ENCODE assay signal across 7 cellular contexts in the genomic region with DNA sequence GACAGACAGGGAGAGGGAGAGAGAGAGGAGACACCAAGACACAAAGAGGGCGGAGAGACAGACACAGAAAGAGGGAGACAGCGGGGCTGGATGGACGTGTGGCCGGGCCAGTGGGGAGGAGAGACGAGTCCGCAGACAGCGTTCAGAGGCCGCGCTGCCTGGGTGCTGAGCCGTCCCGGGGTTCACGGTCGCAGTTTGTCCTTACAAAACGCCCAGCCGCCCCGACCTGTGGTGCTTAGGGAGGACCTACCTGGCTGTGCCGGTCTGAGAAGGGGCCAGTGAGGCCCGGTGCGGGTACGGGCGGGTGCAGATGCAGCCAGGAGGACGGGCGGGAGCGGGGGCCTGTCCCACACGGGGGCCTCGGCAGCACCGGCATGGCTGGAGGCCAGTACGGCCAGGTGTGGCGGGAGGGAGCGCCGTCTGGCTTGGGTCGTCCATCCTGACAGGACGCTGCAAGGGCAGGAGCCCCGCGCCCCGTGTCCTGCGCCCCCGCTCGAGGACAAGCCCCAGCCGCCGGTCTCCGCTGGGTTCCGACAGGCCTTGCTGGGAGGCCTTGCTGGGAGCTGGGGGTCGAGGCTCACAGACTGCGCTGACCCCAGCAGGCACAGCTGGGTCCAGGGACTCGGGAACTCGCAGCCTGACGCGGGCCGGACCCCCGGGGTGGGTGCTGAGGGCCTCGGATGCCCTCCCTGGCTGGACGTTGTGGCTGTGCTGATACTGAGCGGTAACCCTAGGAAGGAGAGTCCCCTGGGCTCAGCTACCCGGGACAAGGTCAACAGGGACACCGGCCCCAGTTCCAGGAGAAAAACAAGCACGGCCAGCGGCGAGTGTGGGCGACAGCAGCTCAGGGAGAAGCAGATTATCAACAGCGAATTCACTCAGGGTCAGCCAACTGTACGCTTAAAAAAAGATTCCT. TPM values are rescaled to one million over a fixed set of nuclear protein-coding genes. Genes with fewer than 3 reads are reported as not detected.
DNase-seq lines count a peak whose midpoint lies in the region; ATAC-seq and TF ChIP-seq lines count a peak whose summit lies in the region.

No MANE protein-coding gene starts in this region.

- H3K9me3 ChIP-seq in muscle layer of duodenum (ENCODE audit: control insufficient read depth in 1 of 2, low read length in 2 of 2), result no peaks in the 10 kb centered on the region

- H3K4me3 ChIP-seq in WI38 (ENCODE audit: low read depth, low read length), result peak overlapping the region; percentile 48
- H3K4me3 ChIP-seq in epithelial cell of proximal tubule (ENCODE audit: low read depth, low read length), result peak overlapping the region; percentile 46
- peak overlapping the region; percentile 53 to 58 for H3K4me3 ChIP-seq in muscle layer of duodenum (ENCODE audit: low read depth in 1 of 2, low read length in 2 of 2)

- peaks cover 0 to 11% of the 10 kb centered on the region in 2 donors for H3K4me1 ChIP-seq in muscle layer of duodenum (ENCODE audit: control insufficient read depth in 1 of 2, insufficient read depth in 2 of 2, low read length in 2 of 2)

- TF ChIP-seq CTCF in WI38 (IDR thresholded peaks at IDR 0.05; ENCODE audit: low read depth, low read length), result no peak
- TF ChIP-seq CTCF in epithelial cell of proximal tubule (conservative IDR thresholded peaks at IDR 0.05; ENCODE audit: low read depth, low read length), result no peak

- H3K27ac ChIP-seq in muscle layer of duodenum (ENCODE audit: low read length), result peak overlapping the region; percentile 49

- in situ Hi-C loops in ACHN (cut with HindIII; ENCODE audit: low pct_ligation_motif_present, low pct_unique_long_range_greater_than_20kb, low sequenced_read_pairs), result no loop called here

- TF ChIP-seq POLR2A in GM18505 (IDR thresholded peaks at IDR 0.05; ENCODE audit: borderline replicate concordance, extremely low read depth, insufficient read depth, insufficient read length), result no peak

- H3K27me3 ChIP-seq in muscle layer of duodenum (ENCODE audit: low read depth, low read length), result no peaks in the 10 kb centered on the region

- no peaks in the 10 kb centered on the region for H3K36me3 ChIP-seq in muscle layer of duodenum (ENCODE audit: control insufficient read depth in 1 of 2, insufficient read depth in 2 of 2, low read length in 2 of 2)

- peak; percentile 16 for ATAC-seq in GM18505 (IDR thresholded peaks at IDR 0.05; ENCODE audit: unreplicated experiment)
- peak; percentile 39 for ATAC-seq in HG03175 (IDR thresholded peaks at IDR 0.05; ENCODE audit: unreplicated experiment)
- ATAC-seq in GM19035 (IDR thresholded peaks at IDR 0.05; ENCODE audit: unreplicated experiment), result no peak

- DNase-seq in epithelial cell of proximal tubule (ENCODE audit: low read depth) (no peak), ACHN (no peak)

RNA-seq across cellular contexts. Expression of a gene that starts 5.3 kb away (rescaled TPM):
- not detected in 2 replicates for total RNA-seq in epithelial cell of proximal tubule

RNA-seq across cellular contexts. Expression of a gene that starts 30.6 kb away (rescaled TPM):
- total RNA-seq in epithelial cell of proximal tubule, result 0.12 TPM in 1 of 2 replicates, not detected in the other

RNA-seq across cellular contexts. Expression of a gene that starts 47.6 kb away (rescaled TPM):
- 0.06 TPM in 1 of 2 replicates, not detected in the other for total RNA-seq in epithelial cell of proximal tubule

RNA-seq across cellular contexts. Expression of a gene that starts 55.3 kb away (rescaled TPM):
- total RNA-seq in epithelial cell of proximal tubule, result 40.9 and 56.2 TPM in 2 replicates

RNA-seq across cellular contexts. Expression of a gene that starts 56.3 kb away (rescaled TPM):
- 57.9 and 139 TPM in 2 replicates for total RNA-seq in epithelial cell of proximal tubule
